1 cellular context compared by ENCODE assay signal in the genomic region with DNA sequence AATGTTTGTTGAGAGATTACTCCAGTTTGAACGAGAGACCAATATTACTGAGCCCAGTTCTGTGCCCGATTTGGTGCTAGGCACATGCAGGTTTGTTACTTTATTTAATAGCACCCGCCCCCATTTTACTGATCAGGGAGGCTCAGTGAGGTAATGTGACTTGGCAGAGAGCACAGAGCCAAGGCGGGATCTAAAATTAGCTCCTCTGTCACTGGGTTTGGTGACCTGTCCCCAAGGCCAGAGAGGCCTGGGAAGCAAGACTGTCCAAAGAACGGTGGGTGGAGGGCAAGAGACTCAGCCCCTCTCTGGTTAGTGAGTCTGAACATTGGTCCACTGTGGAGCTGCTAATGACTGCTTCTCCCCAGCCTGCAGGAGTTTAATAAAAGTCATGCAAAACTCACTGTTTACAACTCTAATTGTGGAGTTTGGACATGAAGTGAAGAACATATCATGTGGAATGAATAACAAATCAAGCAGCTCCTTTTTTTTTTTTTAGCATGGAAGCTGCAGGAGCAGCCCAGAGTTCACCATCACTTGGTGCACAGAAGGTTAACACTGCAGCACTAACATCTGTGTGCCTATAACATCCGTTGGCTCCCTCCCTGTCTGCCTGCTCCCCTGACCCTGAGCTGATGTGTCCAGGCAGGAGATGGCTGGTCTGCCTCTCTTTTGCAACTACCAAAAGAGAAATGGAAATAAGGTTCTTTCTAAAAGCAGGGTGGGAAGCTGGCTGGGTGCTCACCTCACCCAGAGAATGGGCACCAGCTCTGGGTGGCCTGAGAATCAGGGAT.
TF ChIP-seq lines count a peak whose summit lies in the region.

No MANE protein-coding gene starts in this region.

TF ChIP-seq in HCT116, 20 proteins besides CTCF, POLR2A, EP300 and RAD21:
- TF ChIP-seq, protein P1, sequence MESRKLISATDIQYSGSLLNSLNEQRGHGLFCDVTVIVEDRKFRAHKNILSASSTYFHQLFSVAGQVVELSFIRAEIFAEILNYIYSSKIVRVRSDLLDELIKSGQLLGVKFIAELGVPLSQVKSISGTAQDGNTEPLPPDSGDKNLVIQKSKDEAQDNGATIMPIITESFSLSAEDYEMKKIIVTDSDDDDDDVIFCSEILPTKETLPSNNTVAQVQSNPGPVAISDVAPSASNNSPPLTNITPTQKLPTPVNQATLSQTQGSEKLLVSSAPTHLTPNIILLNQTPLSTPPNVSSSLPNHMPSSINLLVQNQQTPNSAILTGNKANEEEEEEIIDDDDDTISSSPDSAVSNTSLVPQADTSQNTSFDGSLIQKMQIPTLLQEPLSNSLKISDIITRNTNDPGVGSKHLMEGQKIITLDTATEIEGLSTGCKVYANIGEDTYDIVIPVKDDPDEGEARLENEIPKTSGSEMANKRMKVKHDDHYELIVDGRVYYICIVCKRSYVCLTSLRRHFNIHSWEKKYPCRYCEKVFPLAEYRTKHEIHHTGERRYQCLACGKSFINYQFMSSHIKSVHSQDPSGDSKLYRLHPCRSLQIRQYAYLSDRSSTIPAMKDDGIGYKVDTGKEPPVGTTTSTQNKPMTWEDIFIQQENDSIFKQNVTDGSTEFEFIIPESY (IDR thresholded peaks at IDR 0.05; ENCODE audit: extremely low read depth, insufficient replicate concordance, low read length), result no peak
- no peak for TF ChIP-seq ZNF274 (IDR thresholded peaks at IDR 0.05; ENCODE audit: low read depth, low read length)
- TF ChIP-seq ELF1 (IDR thresholded peaks at IDR 0.05; ENCODE audit: borderline replicate concordance, low read depth), result no peak
- TF ChIP-seq SRF (IDR thresholded peaks at IDR 0.05; ENCODE audit: low read depth), result no peak
- no peak for TF ChIP-seq EGR1 (IDR thresholded peaks at IDR 0.05; ENCODE audit: low read depth)
- no peak for TF ChIP-seq POLR2AphosphoS5 (IDR thresholded peaks at IDR 0.05; ENCODE audit: low read depth, low read length)
- no peak for TF ChIP-seq JUND (IDR thresholded peaks at IDR 0.05)
- TF ChIP-seq ZFX (IDR thresholded peaks at IDR 0.05), result no peak
- TF ChIP-seq CBX3 (IDR thresholded peaks at IDR 0.05; ENCODE audit: low read depth), result no peak
- no peak for TF ChIP-seq ATF3 (IDR thresholded peaks at IDR 0.05)
- no peak for TF ChIP-seq EZH2 (IDR thresholded peaks at IDR 0.05)
- TF ChIP-seq, protein P2, sequence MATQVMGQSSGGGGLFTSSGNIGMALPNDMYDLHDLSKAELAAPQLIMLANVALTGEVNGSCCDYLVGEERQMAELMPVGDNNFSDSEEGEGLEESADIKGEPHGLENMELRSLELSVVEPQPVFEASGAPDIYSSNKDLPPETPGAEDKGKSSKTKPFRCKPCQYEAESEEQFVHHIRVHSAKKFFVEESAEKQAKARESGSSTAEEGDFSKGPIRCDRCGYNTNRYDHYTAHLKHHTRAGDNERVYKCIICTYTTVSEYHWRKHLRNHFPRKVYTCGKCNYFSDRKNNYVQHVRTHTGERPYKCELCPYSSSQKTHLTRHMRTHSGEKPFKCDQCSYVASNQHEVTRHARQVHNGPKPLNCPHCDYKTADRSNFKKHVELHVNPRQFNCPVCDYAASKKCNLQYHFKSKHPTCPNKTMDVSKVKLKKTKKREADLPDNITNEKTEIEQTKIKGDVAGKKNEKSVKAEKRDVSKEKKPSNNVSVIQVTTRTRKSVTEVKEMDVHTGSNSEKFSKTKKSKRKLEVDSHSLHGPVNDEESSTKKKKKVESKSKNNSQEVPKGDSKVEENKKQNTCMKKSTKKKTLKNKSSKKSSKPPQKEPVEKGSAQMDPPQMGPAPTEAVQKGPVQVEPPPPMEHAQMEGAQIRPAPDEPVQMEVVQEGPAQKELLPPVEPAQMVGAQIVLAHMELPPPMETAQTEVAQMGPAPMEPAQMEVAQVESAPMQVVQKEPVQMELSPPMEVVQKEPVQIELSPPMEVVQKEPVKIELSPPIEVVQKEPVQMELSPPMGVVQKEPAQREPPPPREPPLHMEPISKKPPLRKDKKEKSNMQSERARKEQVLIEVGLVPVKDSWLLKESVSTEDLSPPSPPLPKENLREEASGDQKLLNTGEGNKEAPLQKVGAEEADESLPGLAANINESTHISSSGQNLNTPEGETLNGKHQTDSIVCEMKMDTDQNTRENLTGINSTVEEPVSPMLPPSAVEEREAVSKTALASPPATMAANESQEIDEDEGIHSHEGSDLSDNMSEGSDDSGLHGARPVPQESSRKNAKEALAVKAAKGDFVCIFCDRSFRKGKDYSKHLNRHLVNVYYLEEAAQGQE (IDR thresholded peaks at IDR 0.05; ENCODE audit: low read depth), result no peak
- no peak for TF ChIP-seq SP1 (IDR thresholded peaks at IDR 0.05; ENCODE audit: low read depth)
- TF ChIP-seq YY1 (IDR thresholded peaks at IDR 0.05; ENCODE audit: extremely low read depth, insufficient replicate concordance, low read depth, low read length), result no peak
- TF ChIP-seq FOSL1 (IDR thresholded peaks at IDR 0.05; ENCODE audit: low read depth), result no peak
